ENCODE assay signal across 1 cellular context in genomic region chr1:230913496-230913895, GRCh38.
TF ChIP-seq lines count a peak whose summit lies in the region.

No MANE protein-coding gene starts in this region.

TF ChIP-seq in SK-N-SH, 30 proteins besides CTCF, POLR2A, EP300 and RAD21 (continued from another document):
- TF ChIP-seq USF1 (IDR thresholded peaks at IDR 0.05; ENCODE audit: borderline replicate concordance, low read depth) = no peak
- no peak for TF ChIP-seq FOXJ3 (CRISPR knock-in tag; IDR thresholded peaks at IDR 0.05)
- TF ChIP-seq FOXM1 (IDR thresholded peaks at IDR 0.05; ENCODE audit: low read depth) = no peak
- TF ChIP-seq FOSL2 (IDR thresholded peaks at IDR 0.05; ENCODE audit: borderline replicate concordance, low read depth) = no peak
- TF ChIP-seq NRF1 (IDR thresholded peaks at IDR 0.05; ENCODE audit: low read depth, low read length) = no peak
